In genomic region chr13:101988140-101988539, GRCh38 we compare ENCODE assay signal across 1 cellular context.
TF ChIP-seq lines count a peak whose summit lies in the region.

No MANE protein-coding gene starts in this region.

TF ChIP-seq in HepG2, 621 proteins besides CTCF, POLR2A, EP300 and RAD21:
- TF ChIP-seq, protein P1, sequence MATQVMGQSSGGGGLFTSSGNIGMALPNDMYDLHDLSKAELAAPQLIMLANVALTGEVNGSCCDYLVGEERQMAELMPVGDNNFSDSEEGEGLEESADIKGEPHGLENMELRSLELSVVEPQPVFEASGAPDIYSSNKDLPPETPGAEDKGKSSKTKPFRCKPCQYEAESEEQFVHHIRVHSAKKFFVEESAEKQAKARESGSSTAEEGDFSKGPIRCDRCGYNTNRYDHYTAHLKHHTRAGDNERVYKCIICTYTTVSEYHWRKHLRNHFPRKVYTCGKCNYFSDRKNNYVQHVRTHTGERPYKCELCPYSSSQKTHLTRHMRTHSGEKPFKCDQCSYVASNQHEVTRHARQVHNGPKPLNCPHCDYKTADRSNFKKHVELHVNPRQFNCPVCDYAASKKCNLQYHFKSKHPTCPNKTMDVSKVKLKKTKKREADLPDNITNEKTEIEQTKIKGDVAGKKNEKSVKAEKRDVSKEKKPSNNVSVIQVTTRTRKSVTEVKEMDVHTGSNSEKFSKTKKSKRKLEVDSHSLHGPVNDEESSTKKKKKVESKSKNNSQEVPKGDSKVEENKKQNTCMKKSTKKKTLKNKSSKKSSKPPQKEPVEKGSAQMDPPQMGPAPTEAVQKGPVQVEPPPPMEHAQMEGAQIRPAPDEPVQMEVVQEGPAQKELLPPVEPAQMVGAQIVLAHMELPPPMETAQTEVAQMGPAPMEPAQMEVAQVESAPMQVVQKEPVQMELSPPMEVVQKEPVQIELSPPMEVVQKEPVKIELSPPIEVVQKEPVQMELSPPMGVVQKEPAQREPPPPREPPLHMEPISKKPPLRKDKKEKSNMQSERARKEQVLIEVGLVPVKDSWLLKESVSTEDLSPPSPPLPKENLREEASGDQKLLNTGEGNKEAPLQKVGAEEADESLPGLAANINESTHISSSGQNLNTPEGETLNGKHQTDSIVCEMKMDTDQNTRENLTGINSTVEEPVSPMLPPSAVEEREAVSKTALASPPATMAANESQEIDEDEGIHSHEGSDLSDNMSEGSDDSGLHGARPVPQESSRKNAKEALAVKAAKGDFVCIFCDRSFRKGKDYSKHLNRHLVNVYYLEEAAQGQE (IDR thresholded peaks at IDR 0.05; ENCODE audit: borderline replicate concordance in 1 of 2, low read depth in 1 of 2, low read length in 2 of 2) = peak in 1 of 2 experiments; percentile 84
- TF ChIP-seq MIER2 (CRISPR knock-in tag; IDR thresholded peaks at IDR 0.05) (peak; percentile 31; the same call in 1 of the 2 replicates), GZF1 (CRISPR knock-in tag; IDR thresholded peaks at IDR 0.05) (no peak), JARID2 (CRISPR knock-in tag; IDR thresholded peaks at IDR 0.05; ENCODE audit: insufficient replicate concordance) (no peak)
